In the genomic region with DNA sequence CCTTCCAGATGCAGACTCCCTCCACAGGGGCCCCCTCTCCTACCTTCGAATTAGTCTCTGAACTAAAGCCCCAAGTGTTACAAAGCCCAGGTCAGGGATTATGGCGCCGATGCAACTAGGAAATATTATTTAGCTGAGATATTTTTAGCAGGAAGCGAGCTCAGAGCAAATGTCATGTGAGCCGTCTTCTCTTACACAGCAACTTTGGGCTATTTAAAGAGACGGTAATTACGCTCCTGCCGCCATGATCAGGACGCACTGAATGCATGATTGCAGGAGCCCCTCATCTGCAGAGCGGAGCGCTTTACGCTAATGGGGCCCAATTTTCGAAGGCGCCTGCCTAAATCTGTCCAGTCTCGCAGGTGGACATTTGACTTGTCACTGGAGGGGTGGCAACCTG, we compare ENCODE assay signal across 16 cellular contexts.
"Had no signal": no experiment of that assay in that cellular context is flagged by ENCODE, and none has a peak within 500 bp of the region (broad histone marks: within the 10 kb centered on the region; RNA-seq: fewer than 3 reads in every experiment).

No MANE protein-coding gene starts in this region.

- H2AFZ ChIP-seq: parathyroid adenoma had no signal

- H3K4me3 Mint-ChIP-seq: activated CD4-positive, alpha-beta T cell treated with anti-CD3 and anti-CD28 coated beads, Interleukin-2, amount 10 ng/mL, durations not matched to agents 24 days and 14 days; activated CD8-positive, alpha-beta T cell treated with anti-CD3 and anti-CD28 coated beads, Interleukin-2, amount 10 ng/mL, durations not matched to agents 7 days and 5 days; naive thymus-derived CD4-positive, alpha-beta T cell; stimulated activated naive B cell treated with anti-CD40 and anti-IgM and Interleukin-4, amounts not matched to agents 10 μg/mL and 1 μg/mL and 100 μg/mL, for 72 hours had no signal

- H3K4me3 ChIP-seq: esophagus squamous epithelium, skin epidermis, tibial artery had no signal

- H3K36me3 Mint-ChIP-seq: activated naive CD4-positive, alpha-beta T cell treated with anti-CD3 and anti-CD28 coated beads, Interleukin-2, amount 50 U/mL, for 72 hours; naive thymus-derived CD4-positive, alpha-beta T cell; stimulated activated naive B cell treated with anti-CD40 and anti-IgM and Interleukin-4, amounts not matched to agents 10 μg/mL and 1 μg/mL and 100 μg/mL, for 72 hours had no signal

- H3K9ac ChIP-seq: parathyroid adenoma had no signal

- H3K4me1 Mint-ChIP-seq: activated CD4-positive, alpha-beta T cell treated with anti-CD3 and anti-CD28 coated beads, Interleukin-2, amount 10 ng/mL, durations not matched to agents 24 days and 14 days had no signal

- H3K9me3 Mint-ChIP-seq: activated CD4-positive, alpha-beta T cell treated with anti-CD3 and anti-CD28 coated beads, Interleukin-2, amount 10 ng/mL, durations not matched to agents 24 days and 14 days; activated naive CD4-positive, alpha-beta T cell treated with anti-CD3 and anti-CD28 coated beads, Interleukin-2, amount 50 U/mL, for 72 hours; naive thymus-derived CD4-positive, alpha-beta T cell; stimulated activated naive B cell treated with anti-CD40 and anti-IgM and Interleukin-4, amounts not matched to agents 10 μg/mL and 1 μg/mL and 100 μg/mL, for 72 hours had no signal

- H3K36me3 ChIP-seq: esophagus squamous epithelium, tibial artery had no signal

- H3K79me2 ChIP-seq: parathyroid adenoma had no signal

- ATAC-seq: activated CD8-positive, alpha-beta T cell treated with anti-CD3 and anti-CD28 coated beads, Interleukin-2, amount 10 ng/mL, durations not matched to agents 7 days and 5 days; activated naive CD4-positive, alpha-beta T cell treated with anti-CD3 and anti-CD28 coated beads, Interleukin-2, amount 50 U/mL, for 72 hours; naive thymus-derived CD4-positive, alpha-beta T cell; stimulated activated naive B cell treated with anti-CD40 and anti-IgM and Interleukin-4, amounts not matched to agents 10 μg/mL and 1 μg/mL and 100 μg/mL, for 72 hours had no signal

- H3K4me1 ChIP-seq: tibial artery had no signal

- DNase-seq: activated CD4-positive, alpha-beta T cell treated with anti-CD3 and anti-CD28 coated beads, Interleukin-2, amount 10 ng/mL, durations not matched to agents 24 days and 14 days; activated CD4-positive, CD25-positive, alpha-beta regulatory T cell; activated CD8-positive, alpha-beta memory T cell treated with anti-CD3 and anti-CD28 coated beads, Interleukin-2, amount 50 U/mL, for 4 hours; activated CD8-positive, alpha-beta T cell treated with anti-CD3 and anti-CD28 coated beads, Interleukin-2, amount 10 ng/mL, durations not matched to agents 7 days and 5 days; activated effector memory CD4-positive, alpha-beta T cell treated with anti-CD3 and anti-CD28 coated beads, Interleukin-2, amount 50 U/mL, for 16 hours; activated T-cell treated with anti-CD3 and anti-CD28 coated beads, Interleukin-2, amount 50 U/mL, for 48 hours; esophagus squamous epithelium; naive thymus-derived CD4-positive, alpha-beta T cell; stimulated activated CD4-positive, alpha-beta T cell treated with anti-CD3 and anti-CD28 coated beads, Interleukin-15, amount 100 ng/mL, for 24 hours; stimulated activated CD4-positive, alpha-beta T cell treated with anti-CD3 and anti-CD28 coated beads, Interleukin-4, amount 100 ng/mL, for 1 hour; stimulated activated naive B cell treated with anti-CD40 and anti-IgM and Interleukin-4, amounts not matched to agents 10 μg/mL and 1 μg/mL and 100 μg/mL, for 72 hours; T-helper 2 cell; tibial artery had no signal

- H3K27ac ChIP-seq: esophagus squamous epithelium, parathyroid adenoma, skin epidermis, tibial artery had no signal

- H3K27ac Mint-ChIP-seq: activated CD8-positive, alpha-beta T cell treated with anti-CD3 and anti-CD28 coated beads, Interleukin-2, amount 10 ng/mL, durations not matched to agents 7 days and 5 days; activated naive CD4-positive, alpha-beta T cell treated with anti-CD3 and anti-CD28 coated beads, Interleukin-2, amount 50 U/mL, for 72 hours; naive thymus-derived CD4-positive, alpha-beta T cell; stimulated activated naive B cell treated with anti-CD40 and anti-IgM and Interleukin-4, amounts not matched to agents 10 μg/mL and 1 μg/mL and 100 μg/mL, for 72 hours had no signal
